Comparison of ENCODE assay signal across 1 cellular context in the genomic region with DNA sequence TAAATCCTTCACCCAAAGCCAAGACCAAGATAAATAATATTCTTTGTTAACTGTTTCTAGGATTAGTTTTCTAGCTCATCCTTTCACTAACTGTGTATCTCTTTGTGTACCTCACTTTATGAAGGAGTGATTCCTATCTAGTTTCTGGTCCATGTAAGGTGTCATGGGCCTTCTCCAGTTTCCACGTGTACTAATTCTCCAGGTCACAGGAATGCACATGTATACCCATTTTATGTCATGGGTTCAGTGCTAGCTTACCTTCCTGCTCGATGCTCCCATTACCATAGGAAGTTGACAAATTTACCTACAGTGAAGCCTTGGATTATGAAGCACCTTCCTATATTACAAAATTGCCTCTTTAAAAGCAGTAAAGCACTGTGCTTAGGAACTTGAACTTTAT. TPM values are rescaled to one million over a fixed set of nuclear protein-coding genes. Genes with fewer than 3 reads are reported as not detected.
"Had no signal": no experiment of that assay in that cellular context is flagged by ENCODE, and none has a peak within 500 bp of the region (broad histone marks: within the 10 kb centered on the region; RNA-seq: fewer than 3 reads in every experiment).

No MANE protein-coding gene starts in this region.

RNA-seq across cellular contexts. Expression of a gene that starts 5.9 kb away (rescaled TPM):
- polyA plus RNA-seq: IgD-negative memory B cell had no signal
